Comparison of ENCODE assay signal across 19 cellular contexts in genomic region chr2:27351802-27352598, GRCh38. TPM values are rescaled to one million over a fixed set of nuclear protein-coding genes. Genes with fewer than 3 reads are reported as not detected.
DNase-seq lines count a peak whose midpoint lies in the region; ATAC-seq and TF ChIP-seq lines count a peak whose summit lies in the region.
"Had no signal": no experiment of that assay in that cellular context is flagged by ENCODE, and none has a peak within 500 bp of the region (broad histone marks: within the 10 kb centered on the region; RNA-seq: fewer than 3 reads in every experiment).

No MANE protein-coding gene starts in this region.

- H2BK15ac ChIP-seq in H9 (ENCODE audit: low read depth, low read length), result no peak overlapping the region

- peaks cover 45% of the 10 kb centered on the region; the same call in 1 of the 2 replicates for H3K79me2 ChIP-seq in H9 (ENCODE audit: insufficient read depth, low read length)
- peaks cover 14% of the 10 kb centered on the region for H3K79me2 ChIP-seq in trophoblast cell (ENCODE audit: control insufficient read depth, insufficient read depth, low read length, poor library complexity)

- peak overlapping the region; percentile 3 for H3K27ac Mint-ChIP-seq in activated CD4-positive, alpha-beta T cell treated with anti-CD3 and anti-CD28 coated beads, Interleukin-2, amount 10 ng/mL, durations not matched to agents 24 days and 14 days
- H3K27ac Mint-ChIP-seq in H9, result peak overlapping the region in 2 of 3 experiments; percentile 1 to 25; a peak in 3 of 7 replicates
- H3K27ac Mint-ChIP-seq in activated T-helper 2 cell treated with anti-CD3 and anti-CD28 coated beads, Interferon-gamma antibody, Interleukin-2, Interleukin-4, amounts not matched to agents 10 μg/mL and 5 μg/mL and 100 μg/mL, durations not matched to agents 14 hours and 24 hours and 36 hours, result peak overlapping the region; percentile 9
- H3K27ac Mint-ChIP-seq: type B pancreatic cell had no signal

- H3K27ac ChIP-seq in H9 (ENCODE audit: insufficient read length, low read depth, low read length) (no peak overlapping the region), trophoblast cell (ENCODE audit: low read depth, low read length) (no peak overlapping the region)

- no peak for TF ChIP-seq CTCF in H9 (conservative IDR thresholded peaks at IDR 0.05)

- no peaks in the 10 kb centered on the region for H3K27me3 ChIP-seq in H9 (ENCODE audit: insufficient read depth, low read length)
- no peaks in the 10 kb centered on the region for H3K27me3 ChIP-seq in trophoblast cell (ENCODE audit: insufficient read depth, low read length)

- H4K8ac ChIP-seq in H9 (replicated peaks; ENCODE audit: insufficient read length, low read depth, low read length), result no peak overlapping the region
- H4K8ac ChIP-seq in trophoblast cell (ENCODE audit: low read depth, low read length), result no peak overlapping the region

- H3K14ac ChIP-seq in H9 (ENCODE audit: insufficient read depth, low read length) (no peak overlapping the region), trophoblast cell (ENCODE audit: low read length) (no peak overlapping the region)

- peaks cover 4% of the 10 kb centered on the region for H4K20me1 ChIP-seq in H9 (ENCODE audit: control insufficient read depth, insufficient read depth, insufficient read length)

- H2AK5ac ChIP-seq in H9 (ENCODE audit: insufficient read length, low read length) (no peak overlapping the region), trophoblast cell (ENCODE audit: low read length) (no peak overlapping the region)

- no peaks in the 10 kb centered on the region for H3K23me2 ChIP-seq in H9 (ENCODE audit: insufficient read length, low read depth, low read length, poor library complexity, severe bottlenecking)

- intact Hi-C loops in activated CD4-positive, alpha-beta T cell treated with anti-CD3 and anti-CD28 coated beads, Interleukin-2, amount 10 ng/mL, durations not matched to agents 24 days and 14 days (cut with micrococcal nuclease), result no loop called here
- intact Hi-C loops in activated T-helper 2 cell treated with anti-CD3 and anti-CD28 coated beads, Interferon-gamma antibody, Interleukin-2, Interleukin-4, amounts not matched to agents 10 μg/mL and 5 μg/mL and 100 μg/mL, durations not matched to agents 14 hours and 24 hours and 36 hours (cut with micrococcal nuclease), result loop anchor here (1.0 kb wide), 2 partner anchors 18 to 286 kb away; partner anchors contain the start of genes EIF2B4 and SNX17

- peaks cover 39% of the 10 kb centered on the region for H3K4me1 Mint-ChIP-seq in activated CD4-positive, alpha-beta T cell treated with anti-CD3 and anti-CD28 coated beads, Interleukin-2, amount 10 ng/mL, durations not matched to agents 24 days and 14 days
- H3K4me1 Mint-ChIP-seq in H9, result peaks cover 12 to 31% of the 10 kb centered on the region in 2 experiments
- H3K4me1 Mint-ChIP-seq in activated T-helper 2 cell treated with anti-CD3 and anti-CD28 coated beads, Interferon-gamma antibody, Interleukin-2, Interleukin-4, amounts not matched to agents 10 μg/mL and 5 μg/mL and 100 μg/mL, durations not matched to agents 14 hours and 24 hours and 36 hours (ENCODE audit: low read depth), result peaks cover 29% of the 10 kb centered on the region

- H3K18ac ChIP-seq in H9 (ENCODE audit: insufficient read length, low read depth, low read length), result no peak overlapping the region
- H3K18ac ChIP-seq in trophoblast cell (ENCODE audit: low read length), result no peak overlapping the region

- H3K9ac ChIP-seq in H9 (ENCODE audit: extremely low read depth, insufficient read length, low read length) (no peak overlapping the region), trophoblast cell (ENCODE audit: low read length) (no peak overlapping the region)

- no peak overlapping the region for H3K4me3 ChIP-seq in trophoblast cell (ENCODE audit: low read depth, low read length)
- H3K4me3 ChIP-seq: lung had no signal

- H3K4me2 ChIP-seq in H9 (ENCODE audit: insufficient read depth, insufficient read length, low read length) (no peak overlapping the region), trophoblast cell (ENCODE audit: low read length) (no peak overlapping the region)

- no peaks in the 10 kb centered on the region for H3K9me3 ChIP-seq in H9 (ENCODE audit: control insufficient read depth, low read depth, low read length)
- no peaks in the 10 kb centered on the region for H3K9me3 ChIP-seq in trophoblast cell (ENCODE audit: insufficient read depth, low read depth, low read length)

- peaks cover 25% of the 10 kb centered on the region for H3K36me3 Mint-ChIP-seq in activated CD4-positive, alpha-beta T cell treated with anti-CD3 and anti-CD28 coated beads, Interleukin-2, amount 10 ng/mL, durations not matched to agents 24 days and 14 days (ENCODE audit: low read depth)
- peaks cover 5 to 23% (median 14%) of the 10 kb centered on the region in 3 experiments for H3K36me3 Mint-ChIP-seq in H9 (ENCODE audit: insufficient read depth in 1 of 3, low read depth in 3 of 3)
- peaks cover 29% of the 10 kb centered on the region for H3K36me3 Mint-ChIP-seq in activated T-helper 2 cell treated with anti-CD3 and anti-CD28 coated beads, Interferon-gamma antibody, Interleukin-2, Interleukin-4, amounts not matched to agents 10 μg/mL and 5 μg/mL and 100 μg/mL, durations not matched to agents 14 hours and 24 hours and 36 hours (ENCODE audit: low read depth)

- no peak overlapping the region for H3K56ac ChIP-seq in H9 (ENCODE audit: insufficient read length, low read depth, low read length)

- H3K4me3 Mint-ChIP-seq in activated CD4-positive, alpha-beta T cell treated with anti-CD3 and anti-CD28 coated beads, Interleukin-2, amount 10 ng/mL, durations not matched to agents 24 days and 14 days, result peak overlapping the region; percentile 26
- H3K4me3 Mint-ChIP-seq in H9, result no peak overlapping the region
- H3K4me3 Mint-ChIP-seq in activated T-helper 2 cell treated with anti-CD3 and anti-CD28 coated beads, Interferon-gamma antibody, Interleukin-2, Interleukin-4, amounts not matched to agents 10 μg/mL and 5 μg/mL and 100 μg/mL, durations not matched to agents 14 hours and 24 hours and 36 hours (ENCODE audit: low read depth), result no peak overlapping the region
- H3K4me3 Mint-ChIP-seq: CD14-positive monocyte, type B pancreatic cell had no signal

- no peak for ATAC-seq in GM21786 (IDR thresholded peaks at IDR 0.05; ENCODE audit: unreplicated experiment)
- ATAC-seq: PC-3 had no signal

- H3K4me1 ChIP-seq in H9 (ENCODE audit: insufficient read depth, low read length) (peaks cover 2% of the 10 kb centered on the region; the same call in 1 of the 2 replicates), trophoblast cell (ENCODE audit: control insufficient read depth in 1 of 2, insufficient read depth in 2 of 2, low read length in 2 of 2) (peaks cover 2 to 3% of the 10 kb centered on the region in 2 experiments)

- H2BK12ac ChIP-seq in H9 (ENCODE audit: insufficient read length, low read depth, low read length) (no peak overlapping the region), trophoblast cell (ENCODE audit: low read length) (no peak overlapping the region)

- no peak overlapping the region for H4K12ac ChIP-seq in trophoblast cell (ENCODE audit: low read depth, low read length)

- H2BK120ac ChIP-seq in H9 (ENCODE audit: low read depth, low read length, poor library complexity, severe bottlenecking) (no peak overlapping the region), trophoblast cell (ENCODE audit: insufficient read depth, low read length, poor library complexity) (no peak overlapping the region)

- H3K79me1 ChIP-seq in H9 (ENCODE audit: insufficient read depth, low read depth, low read length, poor library complexity, severe bottlenecking) (peaks cover 6% of the 10 kb centered on the region), trophoblast cell (ENCODE audit: low read length) (peaks cover 10% of the 10 kb centered on the region)

- H2BK5ac ChIP-seq in H9 (ENCODE audit: insufficient read length, low read length), result no peak overlapping the region
- H2BK5ac ChIP-seq in trophoblast cell (ENCODE audit: low read depth, low read length, poor library complexity), result no peak overlapping the region

- no peak overlapping the region for H2AFZ ChIP-seq in H9 (ENCODE audit: low read length)
- no peak overlapping the region for H2AFZ ChIP-seq in trophoblast cell (ENCODE audit: insufficient read depth, low read length, poor library complexity)

- peaks cover 2% of the 10 kb centered on the region for H3K27me3 Mint-ChIP-seq in activated CD4-positive, alpha-beta T cell treated with anti-CD3 and anti-CD28 coated beads, Interleukin-2, amount 10 ng/mL, durations not matched to agents 24 days and 14 days
- no peaks in the 10 kb centered on the region for H3K27me3 Mint-ChIP-seq in H9 (ENCODE audit: low read depth)
- H3K27me3 Mint-ChIP-seq in activated T-helper 2 cell treated with anti-CD3 and anti-CD28 coated beads, Interferon-gamma antibody, Interleukin-2, Interleukin-4, amounts not matched to agents 10 μg/mL and 5 μg/mL and 100 μg/mL, durations not matched to agents 14 hours and 24 hours and 36 hours (ENCODE audit: low read depth), result no peaks in the 10 kb centered on the region
- H3K27me3 Mint-ChIP-seq: type B pancreatic cell had no signal

- WGBS in H9 (ENCODE audit: extremely low coverage, insufficient read length, low lambda C conversion rate), result no CpG with 5 or more reads among the region's 6 CpGs
- no CpG with 5 or more reads among the region's 6 CpGs for WGBS in trophoblast cell (ENCODE audit: extremely low coverage, insufficient coverage, insufficient read length)

- H3K23ac ChIP-seq in H9 (ENCODE audit: insufficient read length, low read depth, low read length) (no peak overlapping the region), trophoblast cell (ENCODE audit: low read length) (no peak overlapping the region)

- no peaks in the 10 kb centered on the region for H3K9me3 Mint-ChIP-seq in activated CD4-positive, alpha-beta T cell treated with anti-CD3 and anti-CD28 coated beads, Interleukin-2, amount 10 ng/mL, durations not matched to agents 24 days and 14 days
- H3K9me3 Mint-ChIP-seq in H9, result peaks cover 2 to 6% of the 10 kb centered on the region in 2 experiments; a peak in 4 of 5 replicates
- no peaks in the 10 kb centered on the region for H3K9me3 Mint-ChIP-seq in activated T-helper 2 cell treated with anti-CD3 and anti-CD28 coated beads, Interferon-gamma antibody, Interleukin-2, Interleukin-4, amounts not matched to agents 10 μg/mL and 5 μg/mL and 100 μg/mL, durations not matched to agents 14 hours and 24 hours and 36 hours
- H3K9me3 Mint-ChIP-seq: CD14-positive monocyte, type B pancreatic cell had no signal

- no peak overlapping the region for H4K5ac ChIP-seq in H9 (ENCODE audit: insufficient read length, low read depth, low read length)

- H3T11ph ChIP-seq in H9 (ENCODE audit: low read length), result no peak overlapping the region

- H3K4ac ChIP-seq in H9 (ENCODE audit: low read depth, low read length) (no peak overlapping the region), trophoblast cell (ENCODE audit: low read depth, low read length) (peak overlapping the region; percentile 41)

- peaks cover 1 to 3% of the 10 kb centered on the region in 2 experiments for H3K36me3 ChIP-seq in trophoblast cell (ENCODE audit: control insufficient read depth in 1 of 2, insufficient read depth in 2 of 2, low read length in 2 of 2)

- no peak for DNase-seq in activated CD4-positive, alpha-beta T cell treated with anti-CD3 and anti-CD28 coated beads, Interleukin-2, amount 10 ng/mL, durations not matched to agents 24 days and 14 days
- DNase-seq in activated CD4-positive, alpha-beta T cell treated with anti-CD3 and anti-CD28 coated beads, Interleukin-2, amount 50 U/mL, for 1 hour, result no peak
- no peak for DNase-seq in H9
- no peak for DNase-seq in activated T-helper 2 cell treated with anti-CD3 and anti-CD28 coated beads, Interferon-gamma antibody, Interleukin-2, Interleukin-4, amounts not matched to agents 10 μg/mL and 5 μg/mL and 100 μg/mL, durations not matched to agents 14 hours and 24 hours and 36 hours (ENCODE audit: low spot score)
- DNase-seq in trophoblast cell, result no peak
- DNase-seq in NCI-H2227 treated with DMSO at 0.1 percent for 48 hours (lab: John Stamatoyannopoulos, UW), result no peak
- no peak for DNase-seq in stimulated activated CD4-positive, alpha-beta T cell treated with anti-CD3 and anti-CD28 coated beads, Interleukin-2, amount 100 ng/mL, for 48 hours
- DNase-seq: caudate nucleus; DMS79 treated with DMSO at 0.1 percent for 48 hours; effector CD4-positive, alpha-beta T cell; GOT3; head of caudate nucleus; IMR-90; PC-3; small intestine had no signal

- H4K91ac ChIP-seq in H9 (ENCODE audit: insufficient read length, low read depth, low read length) (no peak overlapping the region), trophoblast cell (ENCODE audit: low read depth, low read length) (no peak overlapping the region)

- H2BK20ac ChIP-seq in H9 (ENCODE audit: low read depth, low read length, poor library complexity, severe bottlenecking), result no peak overlapping the region

RNA-seq across cellular contexts. Expression of gene GTF3C2, which starts 4.6 kb away (rescaled TPM):
- total RNA-seq in activated CD4-positive, alpha-beta T cell treated with anti-CD3 and anti-CD28 coated beads, Interleukin-2, amount 10 ng/mL, durations not matched to agents 24 days and 14 days, result 80.1 and 83.8 TPM in 2 replicates
- total RNA-seq in H9 (2021), result 109 TPM in 2 replicates
- total RNA-seq in activated T-helper 2 cell treated with anti-CD3 and anti-CD28 coated beads, Interferon-gamma antibody, Interleukin-2, Interleukin-4, amounts not matched to agents 10 μg/mL and 5 μg/mL and 100 μg/mL, durations not matched to agents 14 hours and 24 hours and 36 hours, result 65.8 and 66.9 TPM in 2 replicates
- 51.4 and 53.1 TPM in 2 replicates for polyA plus RNA-seq in trophoblast cell (2013)

RNA-seq across cellular contexts. Expression of gene EIF2B4, which starts 18.1 kb away (rescaled TPM):
- 51.2 and 52.0 TPM in 2 replicates for total RNA-seq in activated CD4-positive, alpha-beta T cell treated with anti-CD3 and anti-CD28 coated beads, Interleukin-2, amount 10 ng/mL, durations not matched to agents 24 days and 14 days
- 62.1 and 67.2 TPM in 2 replicates for total RNA-seq in H9 (2021)
- 43.4 and 44.8 TPM in 2 replicates for total RNA-seq in activated T-helper 2 cell treated with anti-CD3 and anti-CD28 coated beads, Interferon-gamma antibody, Interleukin-2, Interleukin-4, amounts not matched to agents 10 μg/mL and 5 μg/mL and 100 μg/mL, durations not matched to agents 14 hours and 24 hours and 36 hours
- 42.0 and 43.3 TPM in 2 replicates for polyA plus RNA-seq in trophoblast cell (2013)

RNA-seq across cellular contexts. Expression of gene SNX17, which starts 18.4 kb away (rescaled TPM):
- total RNA-seq in activated CD4-positive, alpha-beta T cell treated with anti-CD3 and anti-CD28 coated beads, Interleukin-2, amount 10 ng/mL, durations not matched to agents 24 days and 14 days, result 120 and 128 TPM in 2 replicates
- total RNA-seq in H9 (2021), result 78.1 and 81.1 TPM in 2 replicates
- total RNA-seq in activated T-helper 2 cell treated with anti-CD3 and anti-CD28 coated beads, Interferon-gamma antibody, Interleukin-2, Interleukin-4, amounts not matched to agents 10 μg/mL and 5 μg/mL and 100 μg/mL, durations not matched to agents 14 hours and 24 hours and 36 hours, result 117 and 120 TPM in 2 replicates
- polyA plus RNA-seq in trophoblast cell (2013), result 23.0 and 23.7 TPM in 2 replicates

RNA-seq across cellular contexts. Expression of gene ZNF513, which starts 28.5 kb away (rescaled TPM):
- total RNA-seq in activated CD4-positive, alpha-beta T cell treated with anti-CD3 and anti-CD28 coated beads, Interleukin-2, amount 10 ng/mL, durations not matched to agents 24 days and 14 days, result 11.1 and 13.5 TPM in 2 replicates
- 24.8 and 26.5 TPM in 2 replicates for total RNA-seq in H9 (2021)
- 11.7 and 12.8 TPM in 2 replicates for total RNA-seq in activated T-helper 2 cell treated with anti-CD3 and anti-CD28 coated beads, Interferon-gamma antibody, Interleukin-2, Interleukin-4, amounts not matched to agents 10 μg/mL and 5 μg/mL and 100 μg/mL, durations not matched to agents 14 hours and 24 hours and 36 hours
- 15.8 and 16.6 TPM in 2 replicates for polyA plus RNA-seq in trophoblast cell (2013)

RNA-seq across cellular contexts. Expression of gene MPV17, which starts 29.1 kb away (rescaled TPM):
- 86.8 and 89.1 TPM in 2 replicates for total RNA-seq in activated CD4-positive, alpha-beta T cell treated with anti-CD3 and anti-CD28 coated beads, Interleukin-2, amount 10 ng/mL, durations not matched to agents 24 days and 14 days
- 55.4 and 59.4 TPM in 2 replicates for total RNA-seq in H9 (2021)
- 80.4 and 82.6 TPM in 2 replicates for total RNA-seq in activated T-helper 2 cell treated with anti-CD3 and anti-CD28 coated beads, Interferon-gamma antibody, Interleukin-2, Interleukin-4, amounts not matched to agents 10 μg/mL and 5 μg/mL and 100 μg/mL, durations not matched to agents 14 hours and 24 hours and 36 hours
- 111 and 118 TPM in 2 replicates for polyA plus RNA-seq in trophoblast cell (2013)
